ENCODE assay signal across 4 cellular contexts in the genomic region with DNA sequence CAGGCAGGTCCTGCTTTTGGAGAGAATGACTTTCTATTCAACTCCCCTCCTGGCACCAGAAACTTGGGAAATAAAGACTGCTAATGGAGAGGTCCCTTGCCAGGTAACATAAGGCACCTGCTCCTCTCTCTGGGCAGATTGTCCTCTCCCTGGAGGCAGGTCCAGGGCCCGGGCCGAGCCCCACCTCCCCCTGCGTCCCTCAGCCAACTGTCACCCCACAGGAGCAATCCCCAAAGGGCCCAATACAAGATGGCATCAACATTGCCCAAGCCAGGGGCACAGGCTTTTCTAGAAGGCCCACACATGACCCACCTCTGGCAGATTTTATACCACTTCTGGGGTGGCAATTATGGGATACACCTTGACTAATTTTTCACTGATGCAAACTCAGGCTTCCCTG.
"Had no signal": no experiment of that assay in that cellular context is flagged by ENCODE, and none has a peak within 500 bp of the region (broad histone marks: within the 10 kb centered on the region; RNA-seq: fewer than 3 reads in every experiment).

No MANE protein-coding gene starts in this region.

- DNase-seq: H9, HCEC 1CT, IMR-90 had no signal

- H3K4me1 Mint-ChIP-seq: GM23338, H9 had no signal

- ATAC-seq: GM23338 had no signal

- H3K4me3 ChIP-seq: GM23338 had no signal

- H3K27ac Mint-ChIP-seq: GM23338, H9 had no signal

- H3K4me3 Mint-ChIP-seq: GM23338, H9 had no signal

- H3K9me3 Mint-ChIP-seq: GM23338, H9 had no signal
